Comparison of ENCODE assay signal across 21 cellular contexts in the genomic region with DNA sequence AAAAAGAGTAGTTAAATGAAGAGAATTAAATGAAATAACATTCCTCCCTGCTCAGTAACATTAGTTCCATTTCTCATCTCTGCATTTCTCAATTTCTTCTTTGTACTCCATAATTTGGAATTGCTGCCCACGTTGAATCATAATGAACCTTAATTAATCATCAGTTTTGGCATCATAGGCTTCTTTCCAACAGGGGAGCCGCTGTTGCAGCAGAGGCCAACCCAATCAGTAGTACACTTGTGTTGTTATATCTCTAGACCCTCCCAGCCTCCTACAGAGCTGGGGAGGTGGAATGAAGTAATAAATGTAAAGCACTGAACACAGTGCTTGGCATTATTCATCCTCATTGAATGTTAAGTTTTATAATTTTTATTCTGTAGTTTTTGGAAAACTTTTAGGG.
"Had no signal": no experiment of that assay in that cellular context is flagged by ENCODE, and none has a peak within 500 bp of the region (broad histone marks: within the 10 kb centered on the region; RNA-seq: fewer than 3 reads in every experiment).

No MANE protein-coding gene starts in this region.

- H3K27me3 ChIP-seq: ascending aorta, cardiac muscle cell, ovary, right atrium auricular region, spleen, upper lobe of left lung had no signal

- H3K36me3 ChIP-seq: cardiac muscle cell, left ventricle myocardium inferior, ovary, prostate gland, right atrium auricular region, upper lobe of left lung had no signal

- DNase-seq: activated CD4-positive, alpha-beta T cell treated with anti-CD3 and anti-CD28 coated beads for 1 hour; activated CD4-positive, alpha-beta T cell treated with anti-CD3 and anti-CD28 coated beads, Interleukin-2, amount 50 U/mL, for 1 hour; activated CD8-positive, alpha-beta T cell treated with anti-CD3 and anti-CD28 coated beads, Interleukin-2, amount 10 ng/mL, durations not matched to agents 7 days and 5 days; activated T-cell treated with anti-CD3 and anti-CD28 coated beads, Interleukin-2, amount 50 U/mL, for 1 hour; cortex of kidney; endodermal cell; glutamatergic neuron; left ventricle myocardium inferior; ovary; spleen; stimulated activated CD4-positive, alpha-beta T cell treated with anti-CD3 and anti-CD28 coated beads, Interleukin-4, amount 100 ng/mL, for 1 hour; stimulated activated naive CD8-positive, alpha-beta T cell treated with anti-CD3 and anti-CD28 coated beads, Interleukin-15, Interleukin-2, amounts not matched to agents 100 U/mL and 50 U/mL, for 24 hours; T-helper 9 cell; upper lobe of left lung had no signal

- H3K27ac ChIP-seq: ascending aorta, cardiac muscle cell, epithelial cell of prostate, left ventricle myocardium inferior, ovary, prostate gland, right atrium auricular region, spleen, upper lobe of left lung had no signal

- H3K9me3 ChIP-seq: ascending aorta, ovary, prostate gland, right atrium auricular region, upper lobe of left lung had no signal

- ATAC-seq: activated CD8-positive, alpha-beta T cell treated with anti-CD3 and anti-CD28 coated beads, Interleukin-2, amount 10 ng/mL, durations not matched to agents 7 days and 5 days; activated naive CD4-positive, alpha-beta T cell treated with anti-CD3 and anti-CD28 coated beads, Interleukin-2, amount 50 U/mL, for 72 hours; natural killer cell treated with Interleukin-12 subunit alpha and Interleukin-12 subunit beta and Interleukin-15 and Interleukin-18, amount 100 ng/mL, for 72 hours; stimulated activated naive CD8-positive, alpha-beta T cell treated with anti-CD3 and anti-CD28 coated beads, Interleukin-15, Interleukin-2, amounts not matched to agents 100 U/mL and 50 U/mL, for 24 hours had no signal

- H3K4me3 ChIP-seq: ascending aorta, cardiac muscle cell, left ventricle myocardium inferior, ovary, prostate gland, right atrium auricular region, spleen, upper lobe of left lung had no signal

- H3K4me1 ChIP-seq: ascending aorta, left ventricle myocardium inferior, right atrium auricular region, upper lobe of left lung had no signal
